ENCODE assay signal across 8 cellular contexts in genomic region chr3:16828815-16829214, GRCh38. TPM values are rescaled to one million over a fixed set of nuclear protein-coding genes. Genes with fewer than 3 reads are reported as not detected.
A peak's percentile ranks its signal among the peaks of the same experiment; 100 is the strongest.
DNase-seq lines count a peak whose midpoint lies in the region; ATAC-seq and TF ChIP-seq lines count a peak whose summit lies in the region.

No MANE protein-coding gene starts in this region.

- no peak overlapping the region for H3K27ac ChIP-seq in stomach

- peak; percentile 70 for DNase-seq in A172 (ENCODE audit: low spot score)
- DNase-seq in activated T-cell treated with anti-CD3 and anti-CD28 coated beads for 1 hour (ENCODE audit: low read depth): peak; percentile 33
- DNase-seq in germinal center (ENCODE audit: low spot score): peak; percentile 40
- DNase-seq in stomach: peak; percentile 50
- no peak for DNase-seq in hippocampal formation (lab: John Stamatoyannopoulos, UW)

- no peak for ATAC-seq in HG03460 (IDR thresholded peaks at IDR 0.05; ENCODE audit: unreplicated experiment)

- 43 to 47% (median 45%) methylated on average over 3 of the region's 3 CpGs for WGBS in stomach, 5 donors

- intact Hi-C loops in stomach (cut with DNase I; ENCODE audit: low total_unique reads): no loop called here

- H3K9me3 ChIP-seq in stomach: no peaks in the 10 kb centered on the region

- TF ChIP-seq POLR2A in stomach (IDR thresholded peaks at IDR 0.05): no peak

- no peak for TF ChIP-seq EP300 in stomach (IDR thresholded peaks at IDR 0.05)

- no peaks in the 10 kb centered on the region for H3K4me1 ChIP-seq in stomach

- H3K36me3 ChIP-seq in stomach: no peaks in the 10 kb centered on the region

- H3K27me3 ChIP-seq in stomach: no peaks in the 10 kb centered on the region

- TF ChIP-seq CTCF in GM12874 (IDR thresholded peaks at IDR 0.05; ENCODE audit: insufficient read depth, low read depth, low read length) (peak; percentile 59), LNCAP (IDR thresholded peaks at IDR 0.05) (peak; percentile 50), stomach (IDR thresholded peaks at IDR 0.05) (peak in 2 of 7 experiments; percentile 24 to 28)

- no peak overlapping the region for H3K4me3 ChIP-seq in stomach

RNA-seq across cellular contexts. Expression of gene PLCL2, which starts 55.9 kb away (rescaled TPM):
- total RNA-seq in A172 (2014; rRNA removed; shearing (Covaris generic)): 3.3 and 4.0 TPM in 2 replicates
- total RNA-seq in stomach: 10 to 100 TPM in 3 of 5 donors, 1 to 10 TPM in 2; 2.9 to 34.9 (median 14.3) TPM
- polyA plus RNA-seq in stomach: 1 to 10 TPM; 1.0 to 5.8 (median 5.5) TPM

Comparison
In these comparisons a context has a peak if more than half of its experiments do, and no peak if none do; other contexts are left out.
1. DNase-seq: peak in A172 (single experiment), activated T-cell treated with anti-CD3 and anti-CD28 coated beads for 1 hour (single experiment), germinal center (single experiment) and stomach (single experiment); none in hippocampal formation (0 of 2).